In the genomic region with DNA sequence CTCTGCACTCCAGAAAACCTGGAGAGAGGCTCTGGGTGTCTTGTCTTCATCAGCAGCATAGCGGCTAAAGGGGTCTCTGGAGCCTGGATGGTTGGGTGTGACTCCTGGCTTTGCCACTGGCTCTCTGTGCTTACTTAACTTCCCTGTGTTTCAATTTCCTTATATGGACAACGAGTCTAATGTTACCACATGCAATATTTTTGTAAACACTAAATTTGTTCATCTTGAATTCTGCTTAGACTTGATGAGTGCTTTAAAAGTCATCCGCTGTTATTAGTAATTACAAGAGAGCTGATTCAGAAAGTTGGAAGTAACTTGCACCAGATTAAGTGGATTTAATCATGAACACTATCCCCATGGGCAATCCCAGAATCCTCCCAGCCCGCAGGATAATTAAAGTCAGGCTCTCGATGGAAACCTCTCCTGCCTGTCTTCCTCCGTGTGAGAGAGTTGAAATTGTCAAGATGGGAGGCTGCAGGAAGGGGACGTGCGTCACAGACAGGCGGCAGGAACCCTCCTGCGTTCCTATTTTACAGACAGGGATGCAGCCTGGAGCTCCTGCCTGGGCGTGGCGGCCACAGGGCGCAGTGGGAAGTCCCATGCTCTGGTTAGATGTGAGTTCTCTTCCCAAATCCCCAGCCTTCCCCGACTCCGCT, we compare ENCODE assay signal across 20 cellular contexts.
DNase-seq lines count a peak whose midpoint lies in the region; ATAC-seq, FAIRE-seq and TF ChIP-seq lines count a peak whose summit lies in the region.
"Had no signal": no experiment of that assay in that cellular context is flagged by ENCODE, and none has a peak within 500 bp of the region (broad histone marks: within the 10 kb centered on the region; RNA-seq: fewer than 3 reads in every experiment).

No MANE protein-coding gene starts in this region.

- H2AFZ ChIP-seq in keratinocyte (ENCODE audit: control insufficient read depth, low read length) (no peak overlapping the region), SK-N-SH (ENCODE audit: low read depth) (no peak overlapping the region)

- no peak overlapping the region for H3K27ac Mint-ChIP-seq in activated naive CD8-positive, alpha-beta T cell
- no peak overlapping the region for H3K27ac Mint-ChIP-seq in activated naive CD8-positive, alpha-beta T cell treated with anti-CD3 and anti-CD28 coated beads, Interleukin-2, amount 50 U/mL, for 24 hours
- H3K27ac Mint-ChIP-seq in WTC11: no peak overlapping the region

- intact Hi-C loops in uterus (cut with DNase I; ENCODE audit: low total_unique reads): no loop called here

- dilution Hi-C loops in keratinocyte (cut with MboI; ENCODE audit: extremely low pct_ligation_motif_present, low sequenced_read_pairs): no loop called here

- H4K20me1 ChIP-seq in keratinocyte (ENCODE audit: control insufficient read depth, extremely low read depth, insufficient read depth, low read length) (no peaks in the 10 kb centered on the region), SK-N-SH (ENCODE audit: insufficient read depth) (no peaks in the 10 kb centered on the region)

- H3K9me2 ChIP-seq in SK-N-SH: no peaks in the 10 kb centered on the region

- no peaks in the 10 kb centered on the region for H3K9me3 Mint-ChIP-seq in activated naive CD8-positive, alpha-beta T cell (ENCODE audit: low read depth)
- H3K9me3 Mint-ChIP-seq in activated naive CD8-positive, alpha-beta T cell treated with anti-CD3 and anti-CD28 coated beads, Interleukin-2, amount 50 U/mL, for 24 hours: no peaks in the 10 kb centered on the region
- H3K9me3 Mint-ChIP-seq in WTC11: peaks cover 6% of the 10 kb centered on the region
- H3K9me3 Mint-ChIP-seq: central memory CD8-positive, alpha-beta T cell had no signal

- peak overlapping the region; percentile 4 for H3K4me3 Mint-ChIP-seq in activated naive CD8-positive, alpha-beta T cell
- H3K4me3 Mint-ChIP-seq in activated naive CD8-positive, alpha-beta T cell treated with anti-CD3 and anti-CD28 coated beads, Interleukin-2, amount 50 U/mL, for 24 hours: no peak overlapping the region
- H3K4me3 Mint-ChIP-seq in WTC11: peak overlapping the region; percentile 34

- POLR2A ChIA-PET in WTC11 (lab: Charles Lee): no interaction called here
- POLR2A ChIA-PET in SK-N-SH (lab: Yijun Ruan, JAX): interaction anchor here (1.0 kb wide), 1 partner anchor 200 kb away, joined by 3 read pairs; no protein-coding TSS in a partner anchor

- H3K36me3 Mint-ChIP-seq in activated naive CD8-positive, alpha-beta T cell: no peaks in the 10 kb centered on the region
- H3K36me3 Mint-ChIP-seq in activated naive CD8-positive, alpha-beta T cell treated with anti-CD3 and anti-CD28 coated beads, Interleukin-2, amount 50 U/mL, for 24 hours (ENCODE audit: low read depth): no peaks in the 10 kb centered on the region
- H3K36me3 Mint-ChIP-seq in WTC11: no peaks in the 10 kb centered on the region

- ATAC-seq in activated naive CD8-positive, alpha-beta T cell treated with anti-CD3 and anti-CD28 coated beads, Interleukin-2, amount 50 U/mL, for 24 hours: no peak
- ATAC-seq in WTC11: no peak
- ATAC-seq in GM19467 (IDR thresholded peaks at IDR 0.05; ENCODE audit: unreplicated experiment): no peak

- H3K4me1 ChIP-seq in keratinocyte (ENCODE audit: control insufficient read depth, extremely low read depth, insufficient read depth, low read length) (peaks cover 7% of the 10 kb centered on the region), uterus (peaks cover 0 to 9% of the 10 kb centered on the region in 2 donors), SK-N-SH (ENCODE audit: control insufficient read depth in 1 of 2, insufficient read depth in 2 of 2, low read depth in 1 of 2, low read length in 1 of 2) (peaks cover 0 to 9% of the 10 kb centered on the region in 2 experiments; a peak in 1 of 4 replicates)

- TF ChIP-seq RAD21 in SK-N-SH (IDR thresholded peaks at IDR 0.05; ENCODE audit: low read length): no peak

- H3K79me2 ChIP-seq in keratinocyte (ENCODE audit: control insufficient read depth, insufficient read depth, low read length) (no peaks in the 10 kb centered on the region), SK-N-SH (ENCODE audit: insufficient read depth) (no peaks in the 10 kb centered on the region)

- peaks cover 9% of the 10 kb centered on the region for H3K4me1 Mint-ChIP-seq in activated naive CD8-positive, alpha-beta T cell (ENCODE audit: low read depth)
- peaks cover 2% of the 10 kb centered on the region for H3K4me1 Mint-ChIP-seq in activated naive CD8-positive, alpha-beta T cell treated with anti-CD3 and anti-CD28 coated beads, Interleukin-2, amount 50 U/mL, for 24 hours
- no peaks in the 10 kb centered on the region for H3K4me1 Mint-ChIP-seq in WTC11
- H3K4me1 Mint-ChIP-seq: central memory CD8-positive, alpha-beta T cell had no signal

- FAIRE-seq in keratinocyte (lab: Jason Lieb, UNC): peak; percentile 23
- FAIRE-seq: A204.1, endothelial cell of umbilical vein had no signal

- H3K4me2 ChIP-seq in keratinocyte (ENCODE audit: control insufficient read depth, extremely low read depth, insufficient read depth, low read depth, low read length) (no peak overlapping the region), SK-N-SH (no peak overlapping the region)

- H3K27ac ChIP-seq in keratinocyte (ENCODE audit: control insufficient read depth, insufficient read depth, low read length) (no peak overlapping the region), uterus (no peak overlapping the region), SK-N-SH (ENCODE audit: low read depth in 2 of 2, low read length in 1 of 2) (no peak overlapping the region)
- H3K27ac ChIP-seq: lower lobe of right lung, RWPE1 had no signal

- H3F3A ChIP-seq in SK-N-SH (replicated peaks; ENCODE audit: insufficient read depth): no peaks in the 10 kb centered on the region

- no peak for TF ChIP-seq CTCF in WTC11 (IDR thresholded peaks at IDR 0.05)
- no peak for TF ChIP-seq CTCF in keratinocyte (optimal IDR thresholded peaks at IDR 0.05 in 1 of 3, IDR thresholded peaks at IDR 0.05 in 1 of 3, conservative IDR thresholded peaks at IDR 0.05 in 1 of 3; ENCODE audit: extremely low read depth in 1 of 3, insufficient read depth in 2 of 3, low read length in 3 of 3)
- TF ChIP-seq CTCF in uterus (IDR thresholded peaks at IDR 0.05): no peak
- no peak for TF ChIP-seq CTCF in SK-N-SH (IDR thresholded peaks at IDR 0.05)

- H3K4me3 ChIP-seq in keratinocyte (ENCODE audit: control insufficient read depth in 2 of 3, extremely low read depth in 1 of 3, insufficient read depth in 2 of 3, low read depth in 1 of 3, low read length in 3 of 3) (no peak overlapping the region), uterus (no peak overlapping the region), SK-N-SH (ENCODE audit: low read depth in 2 of 2, low read length in 1 of 2) (no peak overlapping the region; a peak in 1 of 4 replicates)
- H3K4me3 ChIP-seq: lower lobe of right lung had no signal

- H3K36me3 ChIP-seq in keratinocyte (ENCODE audit: control insufficient read depth in 2 of 2, extremely low read depth in 1 of 2, insufficient read depth in 2 of 2, low read length in 2 of 2) (no peaks in the 10 kb centered on the region), uterus (no peaks in the 10 kb centered on the region), SK-N-SH (replicated peaks in 1 of 2; ENCODE audit: control insufficient read depth in 1 of 2, insufficient read depth in 2 of 2, low read length in 1 of 2) (no peaks in the 10 kb centered on the region)
- H3K36me3 ChIP-seq: lower lobe of right lung had no signal

- no peak for TF ChIP-seq EP300 in SK-N-SH (IDR thresholded peaks at IDR 0.05; ENCODE audit: borderline replicate concordance in 1 of 2, low read depth in 1 of 2, low read length in 1 of 2)

- H3K9me3 ChIP-seq in keratinocyte (ENCODE audit: control insufficient read depth, low read depth, low read length) (no peaks in the 10 kb centered on the region), uterus (no peaks in the 10 kb centered on the region), SK-N-SH (no peaks in the 10 kb centered on the region)
- H3K9me3 ChIP-seq: lower lobe of right lung had no signal

- H3K9ac ChIP-seq in keratinocyte (ENCODE audit: control insufficient read depth, extremely low read depth, insufficient read depth, low read length): no peak overlapping the region
- no peak overlapping the region for H3K9ac ChIP-seq in SK-N-SH

- no peak for TF ChIP-seq POLR2A in uterus (IDR thresholded peaks at IDR 0.05)

- H3K9me1 ChIP-seq in keratinocyte (ENCODE audit: control insufficient read depth, extremely low read depth, insufficient read depth, low read length): no peaks in the 10 kb centered on the region

- peaks cover 36% of the 10 kb centered on the region for H3K27me3 ChIP-seq in keratinocyte (ENCODE audit: control insufficient read depth, extremely low read depth, insufficient read depth, low read length)
- peaks cover 0 to 12% of the 10 kb centered on the region in 2 donors for H3K27me3 ChIP-seq in uterus
- H3K27me3 ChIP-seq in SK-N-SH (ENCODE audit: insufficient read depth): no peaks in the 10 kb centered on the region

- peaks cover 61% of the 10 kb centered on the region for H3K27me3 Mint-ChIP-seq in activated naive CD8-positive, alpha-beta T cell
- H3K27me3 Mint-ChIP-seq in activated naive CD8-positive, alpha-beta T cell treated with anti-CD3 and anti-CD28 coated beads, Interleukin-2, amount 50 U/mL, for 24 hours: peaks cover 67% of the 10 kb centered on the region
- peaks cover 83% of the 10 kb centered on the region for H3K27me3 Mint-ChIP-seq in WTC11 (ENCODE audit: low read depth)

- WGBS in SK-N-SH (ENCODE audit: low lambda C conversion rate): 70% methylated on average over 8 of the region's 15 CpGs

- no peak for DNase-seq in activated naive CD8-positive, alpha-beta T cell treated with anti-CD3 and anti-CD28 coated beads, Interleukin-2, amount 50 U/mL, for 24 hours
- DNase-seq in WTC11 (ENCODE audit: low spot score): no peak
- no peak for DNase-seq in keratinocyte (ENCODE audit: low read depth, low spot score)
- peak; percentile 17 to 35 for DNase-seq in uterus
- DNase-seq in SK-N-SH: no peak
- no peak for DNase-seq in COLO668 (lab: John Stamatoyannopoulos, UW; ENCODE audit: unreplicated experiment)
- DNase-seq: activated naive CD4-positive, alpha-beta T cell treated with Interleukin-2 at 50 U/mL for 16 hours; DMS 273 treated with DMSO at 0.1 percent for 48 hours; lower lobe of right lung; NCI-H1092 treated with DMSO at 0.1 percent for 48 hours; NCI-H446 treated with DMSO at 0.1 percent for 48 hours; nucleus accumbens; stimulated activated CD4-positive, alpha-beta T cell treated with anti-CD3 and anti-CD28 coated beads, Interleukin-12 subunit alpha, Interleukin-12 subunit beta, amount 100 ng/mL, for 4 hours; T-helper 9 cell had no signal

- CTCF ChIA-PET in WTC11 (lab: Charles Lee): interaction anchor here (1.3 to 2.4 kb wide), 2 partner anchors 14 to 15 kb away, joined by 3 to 17 read pairs; no protein-coding TSS in a partner anchor
- CTCF ChIA-PET in SK-N-SH (lab: Yijun Ruan, JAX): no interaction called here

TF ChIP-seq in SK-N-SH, 30 proteins besides CTCF, POLR2A, EP300 and RAD21 (continues in another document):
- TF ChIP-seq FOSL2 (IDR thresholded peaks at IDR 0.05; ENCODE audit: borderline replicate concordance, low read depth): no peak
- no peak for TF ChIP-seq EZH2phosphoT487 (IDR thresholded peaks at IDR 0.05; ENCODE audit: borderline replicate concordance, low read depth)
- TF ChIP-seq, protein P1, sequence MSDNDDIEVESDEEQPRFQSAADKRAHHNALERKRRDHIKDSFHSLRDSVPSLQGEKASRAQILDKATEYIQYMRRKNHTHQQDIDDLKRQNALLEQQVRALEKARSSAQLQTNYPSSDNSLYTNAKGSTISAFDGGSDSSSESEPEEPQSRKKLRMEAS (IDR thresholded peaks at IDR 0.05; ENCODE audit: low read depth): no peak

Comparison
In these comparisons a context has a peak if more than half of its experiments do, and no peak if none do; other contexts are left out.
1. DNase-seq: peak in uterus (2 of 2); none in activated naive CD8-positive, alpha-beta T cell treated with anti-CD3 and anti-CD28 coated beads, Interleukin-2, amount 50 U/mL, for 24 hours (single experiment), WTC11 (single experiment), keratinocyte (single experiment), SK-N-SH (single experiment) and COLO668 (single experiment).